Comparison of ENCODE assay signal across 20 cellular contexts in genomic region chr2:238104521-238105311, GRCh38. TPM values are rescaled to one million over a fixed set of nuclear protein-coding genes. Genes with fewer than 3 reads are reported as not detected.
DNase-seq lines count a peak whose midpoint lies in the region; ATAC-seq and TF ChIP-seq lines count a peak whose summit lies in the region.
"Had no signal": no experiment of that assay in that cellular context is flagged by ENCODE, and none has a peak within 500 bp of the region (broad histone marks: within the 10 kb centered on the region; RNA-seq: fewer than 3 reads in every experiment).

No MANE protein-coding gene starts in this region.

- H3K4me3 ChIP-seq in SK-N-SH (ENCODE audit: low read depth in 2 of 2, low read length in 1 of 2) (no peak overlapping the region), osteoblast (ENCODE audit: insufficient read depth, low read length) (no peak overlapping the region)
- H3K4me3 ChIP-seq: testis had no signal

- DNase-seq in SK-N-SH, result peak; percentile 24
- peak; percentile 26 for DNase-seq in 8988T
- DNase-seq in WTC11 (ENCODE audit: low spot score), result peak; percentile 16
- peak; percentile 76 for DNase-seq in osteoblast (ENCODE audit: insufficient read length, low spot score, missing footprints)
- no peak for DNase-seq in RPMI8226
- DNase-seq: activated CD4-positive, alpha-beta T cell treated with anti-CD3 and anti-CD28 coated beads, Interleukin-2, amount 50 U/mL, for 1 hour; anterior cingulate cortex; effector CD8-positive, alpha-beta T cell; glutamatergic neuron; Kasumi-1; mammary epithelial cell; naive B cell; NCI-H2171 treated with DMSO at 0.1 percent for 48 hours; NCI-H774; testis had no signal

- TF ChIP-seq EP300 in SK-N-SH (IDR thresholded peaks at IDR 0.05; ENCODE audit: borderline replicate concordance in 1 of 2, low read depth in 1 of 2, low read length in 1 of 2), result no peak

- WGBS in SK-N-SH (ENCODE audit: low lambda C conversion rate), result 73% methylated on average over 5 of the region's 29 CpGs

- peaks cover 0 to 16% of the 10 kb centered on the region in 2 experiments; a peak in 1 of 4 replicates for H3K4me1 ChIP-seq in SK-N-SH (ENCODE audit: control insufficient read depth in 1 of 2, insufficient read depth in 2 of 2, low read depth in 1 of 2, low read length in 1 of 2)
- no peaks in the 10 kb centered on the region for H3K4me1 ChIP-seq in osteoblast (ENCODE audit: insufficient read depth, low read length)
- H3K4me1 ChIP-seq: testis had no signal

- no peak for TF ChIP-seq RAD21 in SK-N-SH (IDR thresholded peaks at IDR 0.05; ENCODE audit: low read length)

- ATAC-seq in SK-N-SH treated with all-trans-retinoic acid at 6 μM for 48 hours, result no peak
- no peak for ATAC-seq in WTC11
- no peak for ATAC-seq in HG03442 (IDR thresholded peaks at IDR 0.05; ENCODE audit: unreplicated experiment)
- ATAC-seq in activated T-helper 17 cell treated with anti-CD3 and anti-CD28 coated beads, Interleukin-2, amount 50 U/mL, for 72 hours (replicated peaks), result no peak

- H3K79me2 ChIP-seq in SK-N-SH (ENCODE audit: insufficient read depth) (no peaks in the 10 kb centered on the region), osteoblast (ENCODE audit: insufficient read depth, low read length) (no peaks in the 10 kb centered on the region)

- H3K36me3 ChIP-seq in SK-N-SH (replicated peaks in 1 of 2; ENCODE audit: control insufficient read depth in 1 of 2, insufficient read depth in 2 of 2, low read length in 1 of 2), result no peaks in the 10 kb centered on the region
- H3K36me3 ChIP-seq in osteoblast (ENCODE audit: insufficient read depth, low read length), result no peaks in the 10 kb centered on the region

- POLR2A ChIA-PET in SK-N-SH (lab: Yijun Ruan, JAX) (interaction anchor here (0.6 kb wide), 1 partner anchor 15 kb away, joined by 3 read pairs; no protein-coding TSS in a partner anchor), WTC11 (lab: Charles Lee) (interaction anchor here (0.7 kb wide), 2 partner anchors 24 to 39 kb away, joined by 5 to 8 read pairs; no protein-coding TSS in a partner anchor)

- no peak overlapping the region for H3K4me3 Mint-ChIP-seq in WTC11
- no peak overlapping the region for H3K4me3 Mint-ChIP-seq in activated T-helper 17 cell treated with anti-CD3 and anti-CD28 coated beads, Interleukin-2, amount 50 U/mL, for 72 hours

- H3K9me3 ChIP-seq in SK-N-SH (no peaks in the 10 kb centered on the region), osteoblast (ENCODE audit: low read depth, low read length) (no peaks in the 10 kb centered on the region)
- H3K9me3 ChIP-seq: testis had no signal

- no peak overlapping the region for H3K9ac ChIP-seq in SK-N-SH

- H3K9me3 Mint-ChIP-seq in WTC11, result no peaks in the 10 kb centered on the region
- no peaks in the 10 kb centered on the region for H3K9me3 Mint-ChIP-seq in activated T-helper 17 cell treated with anti-CD3 and anti-CD28 coated beads, Interleukin-2, amount 50 U/mL, for 72 hours
- H3K9me3 Mint-ChIP-seq: activated T-helper 2 cell treated with anti-CD3 and anti-CD28 coated beads, Interferon-gamma antibody, Interleukin-2, Interleukin-4, amounts not matched to agents 10 μg/mL and 5 μg/mL and 100 μg/mL, durations not matched to agents 14 hours and 24 hours and 36 hours; naive B cell had no signal

- no peaks in the 10 kb centered on the region for H3F3A ChIP-seq in SK-N-SH (replicated peaks; ENCODE audit: insufficient read depth)

- H3K27me3 ChIP-seq in SK-N-SH (ENCODE audit: insufficient read depth) (no peaks in the 10 kb centered on the region), osteoblast (ENCODE audit: insufficient read depth, low read length) (no peaks in the 10 kb centered on the region)
- H3K27me3 ChIP-seq: testis had no signal

- TF ChIP-seq CTCF in SK-N-SH (IDR thresholded peaks at IDR 0.05), result no peak
- no peak for TF ChIP-seq CTCF in WTC11 (IDR thresholded peaks at IDR 0.05)
- no peak for TF ChIP-seq CTCF in osteoblast (IDR thresholded peaks at IDR 0.05; ENCODE audit: extremely low read depth, low read depth, low read length)

- no peaks in the 10 kb centered on the region for H3K9me2 ChIP-seq in SK-N-SH

- H3K27ac ChIP-seq in SK-N-SH (ENCODE audit: low read depth in 2 of 2, low read length in 1 of 2), result no peak overlapping the region
- no peak overlapping the region for H3K27ac ChIP-seq in osteoblast (ENCODE audit: low read depth, low read length)
- H3K27ac ChIP-seq: testis had no signal

- no peaks in the 10 kb centered on the region for H3K27me3 Mint-ChIP-seq in WTC11 (ENCODE audit: low read depth)
- H3K27me3 Mint-ChIP-seq in activated T-helper 17 cell treated with anti-CD3 and anti-CD28 coated beads, Interleukin-2, amount 50 U/mL, for 72 hours, result no peaks in the 10 kb centered on the region
- H3K27me3 Mint-ChIP-seq: naive B cell, progenitor cell of endocrine pancreas had no signal

- H2AFZ ChIP-seq in SK-N-SH (ENCODE audit: low read depth), result no peak overlapping the region
- no peak overlapping the region for H2AFZ ChIP-seq in osteoblast (ENCODE audit: low read length)

- CTCF ChIA-PET in SK-N-SH (lab: Yijun Ruan, JAX), result no interaction called here
- CTCF ChIA-PET in WTC11 (lab: Charles Lee), result interaction anchor here (2.5 to 2.9 kb wide), 2 partner anchors 16 to 23 kb away, joined by 10 to 15 read pairs; no protein-coding TSS in a partner anchor

- H3K4me1 Mint-ChIP-seq in WTC11, result peaks cover 21% of the 10 kb centered on the region
- no peaks in the 10 kb centered on the region for H3K4me1 Mint-ChIP-seq in activated T-helper 17 cell treated with anti-CD3 and anti-CD28 coated beads, Interleukin-2, amount 50 U/mL, for 72 hours

- H4K20me1 ChIP-seq in SK-N-SH (ENCODE audit: insufficient read depth), result no peaks in the 10 kb centered on the region
- no peaks in the 10 kb centered on the region for H4K20me1 ChIP-seq in osteoblast (ENCODE audit: insufficient read depth, low read length)

- H3K27ac Mint-ChIP-seq in WTC11, result no peak overlapping the region
- H3K27ac Mint-ChIP-seq in activated T-helper 17 cell treated with anti-CD3 and anti-CD28 coated beads, Interleukin-2, amount 50 U/mL, for 72 hours, result no peak overlapping the region
- H3K27ac Mint-ChIP-seq: activated T-helper 2 cell treated with anti-CD3 and anti-CD28 coated beads, Interferon-gamma antibody, Interleukin-2, Interleukin-4, amounts not matched to agents 10 μg/mL and 5 μg/mL and 100 μg/mL, durations not matched to agents 14 hours and 24 hours and 36 hours; progenitor cell of endocrine pancreas had no signal

- no peaks in the 10 kb centered on the region for H3K36me3 Mint-ChIP-seq in WTC11
- H3K36me3 Mint-ChIP-seq in activated T-helper 17 cell treated with anti-CD3 and anti-CD28 coated beads, Interleukin-2, amount 50 U/mL, for 72 hours (ENCODE audit: low read depth), result no peaks in the 10 kb centered on the region
- H3K36me3 Mint-ChIP-seq: naive B cell had no signal

- H3K4me2 ChIP-seq in SK-N-SH (no peak overlapping the region), osteoblast (ENCODE audit: insufficient read depth, low read length) (no peak overlapping the region)

TF ChIP-seq in SK-N-SH, 30 proteins besides CTCF, POLR2A, EP300 and RAD21 (continues in another document):
- no peak for TF ChIP-seq RFX5 (IDR thresholded peaks at IDR 0.05; ENCODE audit: low read length)

TF ChIP-seq in SK-N-SH treated with all-trans-retinoic acid at 6 μM for 48 hours, 23 proteins besides CTCF, POLR2A, EP300 and RAD21:
- TF ChIP-seq ZFP3 (CRISPR knock-in tag; IDR thresholded peaks at IDR 0.05), result no peak

TF ChIP-seq in WTC11, 78 proteins besides CTCF, POLR2A, EP300 and RAD21 (continues in another document):
- TF ChIP-seq MXD4 (CRISPR knock-in tag; IDR thresholded peaks at IDR 0.05; ENCODE audit: borderline replicate concordance), result no peak
- no peak for TF ChIP-seq ZBTB43 (CRISPR knock-in tag; IDR thresholded peaks at IDR 0.05)

RNA-seq across cellular contexts. Expression of gene ESPNL, which starts 4.6 kb away (rescaled TPM):
- 0.03 and 0.05 TPM in 2 replicates for polyA plus RNA-seq in SK-N-SH (2012; rRNA removed)
- not detected in 2 replicates for polyA plus RNA-seq in SK-N-SH (2012; cell fraction: cytosol; rRNA removed)
- polyA plus RNA-seq in SK-N-SH (2012; cell fraction: nucleus; rRNA removed), result 0.07 and 0.08 TPM in 2 replicates
- total RNA-seq in WTC11 (2021) (1.1 to 1.4 TPM (median 1.1 TPM) in 3 replicates), osteoblast (1.8 and 9.8 TPM in 2 replicates)
- 1 to 10 TPM in 1 of 2 donors, under 1 TPM in 1; 0.39 to 1.0 TPM for total RNA-seq in activated T-helper 17 cell treated with anti-CD3 and anti-CD28 coated beads, Interleukin-2, amount 50 U/mL, for 72 hours
- polyA plus RNA-seq: mammary epithelial cell had no signal

RNA-seq across cellular contexts. Expression of gene KLHL30, which starts 33.8 kb away (rescaled TPM):
- not detected in 2 replicates for polyA plus RNA-seq in SK-N-SH (2012; rRNA removed)
- not detected in 2 replicates for polyA plus RNA-seq in SK-N-SH (2012; cell fraction: cytosol; rRNA removed)
- not detected in 2 replicates for polyA plus RNA-seq in SK-N-SH (2012; cell fraction: nucleus; rRNA removed)
- total RNA-seq in WTC11 (2021) (0.07 TPM in 1 of 3 replicates, not detected in the others), osteoblast (under 0.01 TPM in 2 replicates)
- not detected for total RNA-seq in activated T-helper 17 cell treated with anti-CD3 and anti-CD28 coated beads, Interleukin-2, amount 50 U/mL, for 72 hours
- total RNA-seq: activated T-helper 2 cell treated with anti-CD3 and anti-CD28 coated beads, Interferon-gamma antibody, Interleukin-2, Interleukin-4, amounts not matched to agents 10 μg/mL and 5 μg/mL and 100 μg/mL, durations not matched to agents 14 hours and 24 hours and 36 hours had no signal

RNA-seq across cellular contexts. Expression of gene SCLY, which starts 43.9 kb away (rescaled TPM):
- polyA plus RNA-seq in SK-N-SH (2012; rRNA removed), result 19.1 and 20.9 TPM in 2 replicates
- polyA plus RNA-seq in SK-N-SH (2012; cell fraction: cytosol; rRNA removed), result 13.0 and 17.2 TPM in 2 replicates
- 25.5 and 29.9 TPM in 2 replicates for polyA plus RNA-seq in SK-N-SH (2012; cell fraction: nucleus; rRNA removed)
- total RNA-seq in WTC11 (2021) (68.4 to 70.2 TPM (median 69.6 TPM) in 3 replicates), osteoblast (11.6 and 12.4 TPM in 2 replicates)
- total RNA-seq in activated T-helper 17 cell treated with anti-CD3 and anti-CD28 coated beads, Interleukin-2, amount 50 U/mL, for 72 hours, result 10 to 100 TPM; 56.2 to 57.1 TPM

RNA-seq across cellular contexts. Expression of gene ERFE, which starts 54.1 kb away (rescaled TPM):
- 1.3 and 1.5 TPM in 2 replicates for polyA plus RNA-seq in SK-N-SH (2012; rRNA removed)
- 0.58 and 1.2 TPM in 2 replicates for polyA plus RNA-seq in SK-N-SH (2012; cell fraction: cytosol; rRNA removed)
- polyA plus RNA-seq in SK-N-SH (2012; cell fraction: nucleus; rRNA removed), result 2.6 TPM in 2 replicates
- total RNA-seq in WTC11 (2021), result 4.5 to 6.3 TPM (median 6.0 TPM) in 3 replicates
- total RNA-seq in osteoblast, result 0.88 and 1.8 TPM in 2 replicates
- total RNA-seq in activated T-helper 17 cell treated with anti-CD3 and anti-CD28 coated beads, Interleukin-2, amount 50 U/mL, for 72 hours, result not detected
